8 cellular contexts compared by ENCODE assay signal in the genomic region with DNA sequence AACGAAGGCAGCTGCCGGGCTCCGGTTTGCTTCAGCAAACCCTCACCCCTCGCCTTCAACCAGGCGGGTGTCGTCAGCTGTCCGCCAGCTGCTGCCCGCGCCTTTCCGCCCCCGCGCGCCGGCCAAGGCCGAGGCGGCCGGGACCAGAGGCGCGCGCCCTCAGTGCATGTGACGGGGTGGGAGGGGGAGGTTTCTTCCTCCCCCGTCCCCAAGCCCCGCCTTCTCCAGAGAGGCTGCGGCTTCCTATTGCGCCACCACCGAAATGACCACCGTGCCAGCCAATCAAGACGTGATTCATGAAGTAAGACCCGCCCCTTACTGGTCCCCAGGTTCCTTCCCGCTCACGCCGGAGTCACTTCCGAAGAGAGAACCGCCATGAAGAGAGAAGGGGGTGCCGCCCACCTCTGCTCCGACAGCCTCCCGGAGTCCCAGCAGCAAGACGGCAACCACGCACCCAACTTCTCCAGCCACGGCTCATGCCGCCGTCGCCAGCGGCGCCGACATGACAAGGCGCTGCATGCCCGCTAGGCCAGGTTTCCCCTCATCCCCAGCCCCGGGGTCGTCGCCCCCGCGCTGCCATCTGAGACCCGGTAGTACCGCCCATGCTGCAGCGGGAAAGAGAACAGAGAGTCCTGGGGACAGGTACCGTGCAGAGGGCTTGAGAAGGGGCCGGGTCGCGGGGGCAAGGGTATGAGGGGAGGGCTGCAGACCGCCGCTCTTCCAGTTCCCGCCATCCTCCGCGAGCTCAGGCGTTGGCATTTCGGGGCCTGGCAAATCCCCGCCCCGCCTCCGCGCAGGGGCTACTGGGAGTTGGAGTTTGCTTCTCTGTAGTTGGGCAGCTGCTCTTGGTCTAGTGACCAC.
DNase-seq lines count a peak whose midpoint lies in the region; ATAC-seq and TF ChIP-seq lines count a peak whose summit lies in the region.

A gene with protein sequence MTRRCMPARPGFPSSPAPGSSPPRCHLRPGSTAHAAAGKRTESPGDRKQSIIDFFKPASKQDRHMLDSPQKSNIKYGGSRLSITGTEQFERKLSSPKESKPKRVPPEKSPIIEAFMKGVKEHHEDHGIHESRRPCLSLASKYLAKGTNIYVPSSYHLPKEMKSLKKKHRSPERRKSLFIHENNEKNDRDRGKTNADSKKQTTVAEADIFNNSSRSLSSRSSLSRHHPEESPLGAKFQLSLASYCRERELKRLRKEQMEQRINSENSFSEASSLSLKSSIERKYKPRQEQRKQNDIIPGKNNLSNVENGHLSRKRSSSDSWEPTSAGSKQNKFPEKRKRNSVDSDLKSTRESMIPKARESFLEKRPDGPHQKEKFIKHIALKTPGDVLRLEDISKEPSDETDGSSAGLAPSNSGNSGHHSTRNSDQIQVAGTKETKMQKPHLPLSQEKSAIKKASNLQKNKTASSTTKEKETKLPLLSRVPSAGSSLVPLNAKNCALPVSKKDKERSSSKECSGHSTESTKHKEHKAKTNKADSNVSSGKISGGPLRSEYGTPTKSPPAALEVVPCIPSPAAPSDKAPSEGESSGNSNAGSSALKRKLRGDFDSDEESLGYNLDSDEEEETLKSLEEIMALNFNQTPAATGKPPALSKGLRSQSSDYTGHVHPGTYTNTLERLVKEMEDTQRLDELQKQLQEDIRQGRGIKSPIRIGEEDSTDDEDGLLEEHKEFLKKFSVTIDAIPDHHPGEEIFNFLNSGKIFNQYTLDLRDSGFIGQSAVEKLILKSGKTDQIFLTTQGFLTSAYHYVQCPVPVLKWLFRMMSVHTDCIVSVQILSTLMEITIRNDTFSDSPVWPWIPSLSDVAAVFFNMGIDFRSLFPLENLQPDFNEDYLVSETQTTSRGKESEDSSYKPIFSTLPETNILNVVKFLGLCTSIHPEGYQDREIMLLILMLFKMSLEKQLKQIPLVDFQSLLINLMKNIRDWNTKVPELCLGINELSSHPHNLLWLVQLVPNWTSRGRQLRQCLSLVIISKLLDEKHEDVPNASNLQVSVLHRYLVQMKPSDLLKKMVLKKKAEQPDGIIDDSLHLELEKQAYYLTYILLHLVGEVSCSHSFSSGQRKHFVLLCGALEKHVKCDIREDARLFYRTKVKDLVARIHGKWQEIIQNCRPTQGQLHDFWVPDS (plus strand): TSS at position 355 of the 861 bp plus-strand sequence. CDS start 148 bp downstream, at position 503.

- peak within 1 kb of the TSS; percentile 100 for H3K4me3 ChIP-seq in AG09309 (ENCODE audit: control insufficient read depth, low read depth, low read length)

- ATAC-seq in GM19025 (IDR thresholded peaks at IDR 0.05; ENCODE audit: low read depth, unreplicated experiment) (peak; percentile 95), HG03342 (IDR thresholded peaks at IDR 0.05; ENCODE audit: unreplicated experiment) (peak; percentile 93)
- ATAC-seq in central memory CD8-positive, alpha-beta T cell (replicated peaks; ENCODE audit: extremely low read depth, poor library complexity, severe bottlenecking), result peak; percentile 85

- H3K27me3 Mint-ChIP-seq in central memory CD8-positive, alpha-beta T cell, result no peaks in the 10 kb centered on the region

- peak within 1 kb of the TSS; percentile 99 for H3K4me3 Mint-ChIP-seq in central memory CD8-positive, alpha-beta T cell

- TF ChIP-seq CTCF in AG09309 (IDR thresholded peaks at IDR 0.05; ENCODE audit: control insufficient read depth, insufficient read depth, low read depth, low read length, missing control alignments), result no peak

- peak within 1 kb of the TSS; percentile 94 for H3K27ac Mint-ChIP-seq in central memory CD8-positive, alpha-beta T cell (ENCODE audit: low read depth)

- H3K36me3 Mint-ChIP-seq in central memory CD8-positive, alpha-beta T cell (ENCODE audit: insufficient read depth), result peaks cover 14% of the 10 kb centered on the region

- peaks cover 40% of the 10 kb centered on the region for H3K4me1 Mint-ChIP-seq in central memory CD8-positive, alpha-beta T cell

- DNase-seq in AG09309 (ENCODE audit: low read depth), result peak; percentile 91
- peak; percentile 89 to 95 for DNase-seq in NCI-H446 (lab: John Stamatoyannopoulos, UW)
- peak; percentile 86 for DNase-seq in activated CD4-positive, CD25-positive, alpha-beta regulatory T cell treated with anti-CD3 and anti-CD28 coated beads, Interleukin-2, amount 50 U/mL, for 16 hours (ENCODE audit: low read depth, low spot score)
- DNase-seq in central memory CD8-positive, alpha-beta T cell (ENCODE audit: low spot score in 2 of 2), result peak; percentile 80 to 82
- DNase-seq in iris pigment epithelial cell (ENCODE audit: low read depth), result peak; percentile 99
- DNase-seq in stimulated activated CD4-positive, alpha-beta T cell treated with anti-CD3 and anti-CD28 coated beads, Interleukin-12 subunit alpha, Interleukin-12 subunit beta, amount 100 ng/mL, for 24 hours (ENCODE audit: low read depth in 2 of 2), result peak; percentile 87 to 91

- no peaks in the 10 kb centered on the region for H3K9me3 Mint-ChIP-seq in central memory CD8-positive, alpha-beta T cell

Comparison
In these comparisons a context has a peak if more than half of its experiments do, and no peak if none do; other contexts are left out.
1. Peak in every context shown above with its lines: DNase-seq, ATAC-seq and H3K4me3 ChIP-seq.